In genomic region chr5:177891547-177892356, GRCh38 we compare ENCODE assay signal across 8 cellular contexts.
A peak's percentile ranks its signal among the peaks of the same experiment; 100 is the strongest.
DNase-seq lines count a peak whose midpoint lies in the region; ATAC-seq and TF ChIP-seq lines count a peak whose summit lies in the region.
"Not testable (repeated sequence)": the region's sequence is repeated elsewhere in the genome, so short reads cannot be mapped to it uniquely, and the experiment has no call there.

No MANE protein-coding gene starts in this region.

- intact Hi-C loops in activated CD4-positive, alpha-beta T cell treated with anti-CD3 and anti-CD28 coated beads for 36 hours (cut with DNase I, micrococcal nuclease); transverse colon (cut with DNase I; ENCODE audit: low total_unique reads): not testable (repeated sequence)

- CTCF ChIA-PET in activated CD4-positive, alpha-beta T cell treated with anti-CD3 and anti-CD28 coated beads for 36 hours (lab: Charles Lee) = not testable (repeated sequence)

- H3K9me3 Mint-ChIP-seq in activated CD4-positive, alpha-beta T cell treated with anti-CD3 and anti-CD28 coated beads for 36 hours (ENCODE audit: low read depth); activated naive CD8-positive, alpha-beta T cell treated with anti-CD3 and anti-CD28 coated beads for 36 hours: not testable (repeated sequence)

- H3K27me3 ChIP-seq in gastroesophageal sphincter, neutrophil, transverse colon: not testable (repeated sequence)

- TF ChIP-seq CTCF in gastroesophageal sphincter (IDR thresholded peaks at IDR 0.05) (peak in 1 of 4 experiments; percentile 46), neutrophil (IDR thresholded peaks at IDR 0.05) (peak; percentile 37), transverse colon (IDR thresholded peaks at IDR 0.05) (peak in 3 of 5 experiments; percentile 28 to 31 (median 31))

- POLR2A ChIA-PET in activated CD4-positive, alpha-beta T cell treated with anti-CD3 and anti-CD28 coated beads for 36 hours (lab: Charles Lee) = not testable (repeated sequence)

- not testable (repeated sequence) for H3K36me3 ChIP-seq in gastroesophageal sphincter, neutrophil, transverse colon

- H3K4me1 Mint-ChIP-seq in activated CD4-positive, alpha-beta T cell treated with anti-CD3 and anti-CD28 coated beads for 36 hours; activated naive CD8-positive, alpha-beta T cell treated with anti-CD3 and anti-CD28 coated beads for 36 hours: not testable (repeated sequence)

- TF ChIP-seq POLR2A in gastroesophageal sphincter (IDR thresholded peaks at IDR 0.05); transverse colon (IDR thresholded peaks at IDR 0.05): not testable (repeated sequence)

- WGBS in gastroesophageal sphincter (ENCODE audit: low coverage in 1 of 2), 2 donors = 60% methylated on average over 1 of the region's 11 CpGs; no CpG with 5 or more reads in 1 of the 2 donors
- WGBS in transverse colon (ENCODE audit: low coverage in 1 of 2), 2 donors = 33% methylated on average over 1 of the region's 11 CpGs; no CpG with 5 or more reads in 1 of the 2 donors

- H3K27me3 Mint-ChIP-seq in activated CD4-positive, alpha-beta T cell treated with anti-CD3 and anti-CD28 coated beads for 36 hours; activated naive CD8-positive, alpha-beta T cell treated with anti-CD3 and anti-CD28 coated beads for 36 hours: not testable (repeated sequence)

- not testable (repeated sequence) for H3K36me3 Mint-ChIP-seq in activated CD4-positive, alpha-beta T cell treated with anti-CD3 and anti-CD28 coated beads for 36 hours (ENCODE audit: low read depth); activated naive CD8-positive, alpha-beta T cell treated with anti-CD3 and anti-CD28 coated beads for 36 hours

- H3K4me1 ChIP-seq in gastroesophageal sphincter; neutrophil (ENCODE audit: control insufficient read depth in 1 of 2, insufficient read depth in 1 of 2, low read depth in 1 of 2, low read length in 1 of 2); transverse colon: not testable (repeated sequence)

- not testable (repeated sequence) for H3K4me3 ChIP-seq in gastroesophageal sphincter; neutrophil (ENCODE audit: low read depth in 1 of 2, low read length in 1 of 2); transverse colon

- not testable (repeated sequence) for TF ChIP-seq EP300 in gastroesophageal sphincter (IDR thresholded peaks at IDR 0.05); transverse colon (IDR thresholded peaks at IDR 0.05; ENCODE audit: low read depth)

- H3K4me3 Mint-ChIP-seq in activated CD4-positive, alpha-beta T cell treated with anti-CD3 and anti-CD28 coated beads for 36 hours; activated naive CD8-positive, alpha-beta T cell treated with anti-CD3 and anti-CD28 coated beads for 36 hours: not testable (repeated sequence)

- peak overlapping the region in 1 of 4 donors; percentile 62 for H3K27ac ChIP-seq in gastroesophageal sphincter
- H3K27ac ChIP-seq in neutrophil, transverse colon: not testable (repeated sequence)

- DNase-seq in activated CD4-positive, alpha-beta T cell treated with anti-CD3 and anti-CD28 coated beads for 36 hours = peak; percentile 38
- DNase-seq in activated naive CD8-positive, alpha-beta T cell treated with anti-CD3 and anti-CD28 coated beads for 36 hours = peak; percentile 34
- DNase-seq in transverse colon = not testable (repeated sequence)

- H3K9me3 ChIP-seq in gastroesophageal sphincter, neutrophil, transverse colon: not testable (repeated sequence)

- H3K27ac Mint-ChIP-seq in activated CD4-positive, alpha-beta T cell treated with anti-CD3 and anti-CD28 coated beads for 36 hours; activated naive CD8-positive, alpha-beta T cell treated with anti-CD3 and anti-CD28 coated beads for 36 hours: not testable (repeated sequence)

- in situ Hi-C loops in transverse colon (cut with MboI; ENCODE audit: low pct_ligation_motif_present in 1 of 4, low pct_unique_long_range_greater_than_20kb in 1 of 4, low sequenced_read_pairs in 3 of 4) = not testable (repeated sequence)

- ATAC-seq in GM18520 (IDR thresholded peaks at IDR 0.05; ENCODE audit: unreplicated experiment) = peak; percentile 74
- peak; percentile 79 for ATAC-seq in GM21737 (IDR thresholded peaks at IDR 0.05; ENCODE audit: unreplicated experiment)
- ATAC-seq in HG03196 (IDR thresholded peaks at IDR 0.05; ENCODE audit: unreplicated experiment) = peak; percentile 70
- ATAC-seq in activated CD4-positive, alpha-beta T cell treated with anti-CD3 and anti-CD28 coated beads for 36 hours = peak; percentile 99
- ATAC-seq in gastroesophageal sphincter = peak; percentile 92
